In genomic region chr16:80948886-80949502, GRCh38 we compare ENCODE assay signal across 8 cellular contexts. TPM values are rescaled to one million over a fixed set of nuclear protein-coding genes. Genes with fewer than 3 reads are reported as not detected.
DNase-seq lines count a peak whose midpoint lies in the region; ATAC-seq and TF ChIP-seq lines count a peak whose summit lies in the region.

No MANE protein-coding gene starts in this region.

- H3K36me3 ChIP-seq in cardiac muscle cell = no peaks in the 10 kb centered on the region

- DNase-seq in DMS 273 (lab: John Stamatoyannopoulos, UW; ENCODE audit: unreplicated experiment) = peak; percentile 79
- DNase-seq in DMS 273 treated with DMSO at 0.1 percent for 48 hours (lab: John Stamatoyannopoulos, UW) = no peak
- DNase-seq in HK-2 (ENCODE audit: unreplicated experiment) = peak; percentile 46
- DNase-seq in activated CD4-positive, alpha-beta T cell treated with anti-CD3 and anti-CD28 coated beads, Interleukin-2, amount 10 ng/mL, durations not matched to agents 7 days and 5 days = peak; percentile 37
- peak; percentile 54 to 71 for DNase-seq in cardiac muscle cell (ENCODE audit: low read depth in 1 of 2, low spot score in 1 of 2)
- peak; percentile 21 for DNase-seq in stimulated activated CD4-positive, alpha-beta T cell treated with anti-CD3 and anti-CD28 coated beads, Interleukin-12 subunit alpha, Interleukin-12 subunit beta, amount 100 ng/mL, for 4 hours
- DNase-seq in DMS153 treated with DMSO at 0.1 percent for 48 hours (lab: John Stamatoyannopoulos, UW; ENCODE audit: unreplicated experiment) = no peak

- ATAC-seq in HG02623 (IDR thresholded peaks at IDR 0.05; ENCODE audit: unreplicated experiment) = no peak

- peak; percentile 77 for TF ChIP-seq CTCF in cardiac muscle cell (IDR thresholded peaks at IDR 0.05; ENCODE audit: low read depth, low read length)

- no peaks in the 10 kb centered on the region for H3K4me1 ChIP-seq in cardiac muscle cell (ENCODE audit: low read depth)

- H3K27ac Mint-ChIP-seq in activated CD4-positive, alpha-beta T cell treated with anti-CD3 and anti-CD28 coated beads, Interleukin-2, amount 10 ng/mL, durations not matched to agents 7 days and 5 days = no peak overlapping the region

- POLR2A ChIA-PET in activated CD4-positive, alpha-beta T cell treated with anti-CD3 and anti-CD28 coated beads, Interleukin-2, amount 10 ng/mL, durations not matched to agents 7 days and 5 days (lab: Charles Lee) = no interaction called here

- H3K27me3 ChIP-seq in cardiac muscle cell = no peaks in the 10 kb centered on the region

- H3K36me3 Mint-ChIP-seq in activated CD4-positive, alpha-beta T cell treated with anti-CD3 and anti-CD28 coated beads, Interleukin-2, amount 10 ng/mL, durations not matched to agents 7 days and 5 days (ENCODE audit: low read depth) = no peaks in the 10 kb centered on the region

- no peak overlapping the region for H3K4me3 Mint-ChIP-seq in activated CD4-positive, alpha-beta T cell treated with anti-CD3 and anti-CD28 coated beads, Interleukin-2, amount 10 ng/mL, durations not matched to agents 7 days and 5 days

- peaks cover 9% of the 10 kb centered on the region for H3K27me3 Mint-ChIP-seq in activated CD4-positive, alpha-beta T cell treated with anti-CD3 and anti-CD28 coated beads, Interleukin-2, amount 10 ng/mL, durations not matched to agents 7 days and 5 days

- no peaks in the 10 kb centered on the region for H3K9me3 Mint-ChIP-seq in activated CD4-positive, alpha-beta T cell treated with anti-CD3 and anti-CD28 coated beads, Interleukin-2, amount 10 ng/mL, durations not matched to agents 7 days and 5 days

- CTCF ChIA-PET in activated CD4-positive, alpha-beta T cell treated with anti-CD3 and anti-CD28 coated beads, Interleukin-2, amount 10 ng/mL, durations not matched to agents 7 days and 5 days (lab: Charles Lee) = interaction anchor here (0.5 to 1.4 kb wide), 2 partner anchors 25 to 168 kb away, joined by 3 to 5 read pairs; no protein-coding TSS in a partner anchor

- H3K9me3 ChIP-seq in cardiac muscle cell (ENCODE audit: low read depth) = no peaks in the 10 kb centered on the region

- no peak overlapping the region for H3K4me3 ChIP-seq in cardiac muscle cell

- no peak overlapping the region for H3K27ac ChIP-seq in cardiac muscle cell

- H3K4me1 Mint-ChIP-seq in activated CD4-positive, alpha-beta T cell treated with anti-CD3 and anti-CD28 coated beads, Interleukin-2, amount 10 ng/mL, durations not matched to agents 7 days and 5 days = peaks cover 9% of the 10 kb centered on the region

RNA-seq across cellular contexts. Expression of gene CMC2, which starts 57.7 kb away (rescaled TPM):
- total RNA-seq in activated CD4-positive, alpha-beta T cell treated with anti-CD3 and anti-CD28 coated beads, Interleukin-2, amount 10 ng/mL, durations not matched to agents 7 days and 5 days = 10 to 100 TPM; 90.3 to 99.7 TPM
- total RNA-seq in cardiac muscle cell = 41.3 and 61.1 TPM in 2 replicates
- polyA plus RNA-seq in cardiac muscle cell = 138 and 153 TPM in 2 replicates

RNA-seq across cellular contexts. Expression of gene CENPN, which starts 58.0 kb away (rescaled TPM):
- 10 to 100 TPM; 53.7 to 55.3 TPM for total RNA-seq in activated CD4-positive, alpha-beta T cell treated with anti-CD3 and anti-CD28 coated beads, Interleukin-2, amount 10 ng/mL, durations not matched to agents 7 days and 5 days
- 9.1 and 16.3 TPM in 2 replicates for total RNA-seq in cardiac muscle cell
- 22.1 and 28.7 TPM in 2 replicates for polyA plus RNA-seq in cardiac muscle cell

Comparison
In these comparisons a context has a peak if more than half of its experiments do, and no peak if none do; other contexts are left out.
1. DNase-seq: peak in DMS 273 (single experiment), HK-2 (single experiment), activated CD4-positive, alpha-beta T cell treated with anti-CD3 and anti-CD28 coated beads, Interleukin-2, amount 10 ng/mL, durations not matched to agents 7 days and 5 days (single experiment), cardiac muscle cell (2 of 2) and stimulated activated CD4-positive, alpha-beta T cell treated with anti-CD3 and anti-CD28 coated beads, Interleukin-12 subunit alpha, Interleukin-12 subunit beta, amount 100 ng/mL, for 4 hours (single experiment); none in DMS 273 treated with DMSO at 0.1 percent for 48 hours (single experiment) and DMS153 treated with DMSO at 0.1 percent for 48 hours (single experiment).